Comparison of ENCODE assay signal across 19 cellular contexts in genomic region chr20:36785308-36785707, GRCh38.
"Had no signal": no experiment of that assay in that cellular context is flagged by ENCODE, and none has a peak within 500 bp of the region (broad histone marks: within the 10 kb centered on the region; RNA-seq: fewer than 3 reads in every experiment).

No MANE protein-coding gene starts in this region.

- H3K36me3 Mint-ChIP-seq: naive thymus-derived CD4-positive, alpha-beta T cell had no signal

- H3K36me3 ChIP-seq: gastrocnemius medialis, neural progenitor cell had no signal

- H3K27me3 Mint-ChIP-seq: effector memory CD8-positive, alpha-beta T cell; naive thymus-derived CD4-positive, alpha-beta T cell; stimulated activated memory B cell treated with anti-CD40 and anti-IgM and Interleukin-4, amounts not matched to agents 10 μg/mL and 1 μg/mL and 100 μg/mL, for 72 hours; type B pancreatic cell had no signal

- H3K9me3 ChIP-seq: gastrocnemius medialis, heart left ventricle, spleen, testis, tibial artery had no signal

- H3K4me2 ChIP-seq: hepatocyte, neural progenitor cell had no signal

- H3K4me1 Mint-ChIP-seq: nephron; neural progenitor cell; stimulated activated memory B cell treated with anti-CD40 and anti-IgM and Interleukin-4, amounts not matched to agents 10 μg/mL and 1 μg/mL and 100 μg/mL, for 72 hours had no signal

- H3K27ac ChIP-seq: gastrocnemius medialis, hepatocyte, neural progenitor cell, spleen, testis had no signal

- DNase-seq: cerebellar nuclear complex; cortex of kidney; effector memory CD8-positive, alpha-beta T cell; erythroblast; mesenchymal stem cell; midbrain; naive thymus-derived CD4-positive, alpha-beta T cell; spleen; stimulated activated CD4-positive, alpha-beta T cell treated with anti-CD3 and anti-CD28 coated beads, Interleukin-4, amount 100 ng/mL, for 4 hours; stimulated activated naive CD8-positive, alpha-beta T cell treated with anti-CD3 and anti-CD28 coated beads, Interleukin-15, Interleukin-2, amounts not matched to agents 100 U/mL and 50 U/mL, for 24 hours; testis had no signal

- H2AFZ ChIP-seq: hepatocyte, neural progenitor cell had no signal

- H3K79me2 ChIP-seq: hepatocyte had no signal

- H3K4me3 Mint-ChIP-seq: effector memory CD8-positive, alpha-beta T cell; naive thymus-derived CD4-positive, alpha-beta T cell; nephron; neural progenitor cell; stimulated activated memory B cell treated with anti-CD40 and anti-IgM and Interleukin-4, amounts not matched to agents 10 μg/mL and 1 μg/mL and 100 μg/mL, for 72 hours; type B pancreatic cell had no signal

- ATAC-seq: effector memory CD8-positive, alpha-beta T cell; naive thymus-derived CD4-positive, alpha-beta T cell; stimulated activated memory B cell treated with anti-CD40 and anti-IgM and Interleukin-4, amounts not matched to agents 10 μg/mL and 1 μg/mL and 100 μg/mL, for 72 hours; stimulated activated naive CD8-positive, alpha-beta T cell treated with anti-CD3 and anti-CD28 coated beads, Interleukin-15, Interleukin-2, amounts not matched to agents 100 U/mL and 50 U/mL, for 24 hours had no signal

- H3K4me3 ChIP-seq: gastrocnemius medialis, heart left ventricle, hepatocyte, neural progenitor cell, spleen, testis, tibial artery had no signal

- H3K27ac Mint-ChIP-seq: effector memory CD8-positive, alpha-beta T cell; naive thymus-derived CD4-positive, alpha-beta T cell; nephron; neural progenitor cell; stimulated activated memory B cell treated with anti-CD40 and anti-IgM and Interleukin-4, amounts not matched to agents 10 μg/mL and 1 μg/mL and 100 μg/mL, for 72 hours; type B pancreatic cell had no signal

- H3K27me3 ChIP-seq: gastrocnemius medialis, heart left ventricle, hepatocyte, neural progenitor cell, spleen, testis, tibial artery had no signal

- H3K9ac ChIP-seq: neural progenitor cell had no signal

- H3K9me3 Mint-ChIP-seq: effector memory CD8-positive, alpha-beta T cell; naive thymus-derived CD4-positive, alpha-beta T cell; nephron; neural progenitor cell; stimulated activated memory B cell treated with anti-CD40 and anti-IgM and Interleukin-4, amounts not matched to agents 10 μg/mL and 1 μg/mL and 100 μg/mL, for 72 hours; type B pancreatic cell had no signal

- H3K4me1 ChIP-seq: gastrocnemius medialis, neural progenitor cell, spleen, testis had no signal
